Comparison of ENCODE assay signal across 11 cellular contexts in the genomic region with DNA sequence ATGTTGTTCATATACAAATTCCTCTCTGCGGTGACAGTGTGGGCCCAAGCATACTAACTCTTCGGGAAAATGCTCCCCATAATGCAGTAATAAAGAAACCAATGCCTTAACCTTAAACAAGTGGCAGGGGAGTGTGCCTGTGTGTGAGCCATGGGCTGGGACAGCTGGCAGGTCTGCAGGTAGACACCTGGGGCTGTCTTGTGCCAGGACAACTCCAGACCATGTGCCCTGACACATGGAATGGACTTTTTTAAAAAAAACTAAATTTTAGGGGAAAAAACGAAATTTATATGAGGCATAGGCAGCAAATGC.
DNase-seq lines count a peak whose midpoint lies in the region; ATAC-seq and TF ChIP-seq lines count a peak whose summit lies in the region.
"Had no signal": no experiment of that assay in that cellular context is flagged by ENCODE, and none has a peak within 500 bp of the region (broad histone marks: within the 10 kb centered on the region; RNA-seq: fewer than 3 reads in every experiment).

No MANE protein-coding gene starts in this region.

- H3K14ac ChIP-seq in mesenchymal stem cell (ENCODE audit: low read length in 2 of 2) = no peak overlapping the region

- H3K9me3 Mint-ChIP-seq in activated naive CD4-positive, alpha-beta T cell treated with anti-CD3 and anti-CD28 coated beads, Interleukin-2, amount 50 U/mL, for 24 hours = no peaks in the 10 kb centered on the region
- H3K9me3 Mint-ChIP-seq in activated naive CD4-positive, alpha-beta T cell treated with anti-CD3 and anti-CD28 coated beads, Interleukin-2, amount 50 U/mL, for 72 hours = no peaks in the 10 kb centered on the region

- H3K4me1 ChIP-seq in mesenchymal stem cell (ENCODE audit: control insufficient read depth, insufficient read depth, low read depth, low read length) = peaks cover 11% of the 10 kb centered on the region
- peaks cover 0 to 87% (median 55%) of the 10 kb centered on the region in 4 donors for H3K4me1 ChIP-seq in tibial artery

- no peak for ATAC-seq in activated naive CD4-positive, alpha-beta T cell treated with anti-CD3 and anti-CD28 coated beads, Interleukin-2, amount 50 U/mL, for 72 hours
- ATAC-seq in HG03457 (IDR thresholded peaks at IDR 0.05; ENCODE audit: unreplicated experiment) = no peak

- no peak overlapping the region for H4K8ac ChIP-seq in mesenchymal stem cell (ENCODE audit: low read length)

- no peak overlapping the region for H2BK15ac ChIP-seq in mesenchymal stem cell (ENCODE audit: low read depth, poor library complexity, severe bottlenecking)

- no peak for TF ChIP-seq CTCF in tibial artery (IDR thresholded peaks at IDR 0.05)
- TF ChIP-seq CTCF in GM10266 (IDR thresholded peaks at IDR 0.05; ENCODE audit: control insufficient read depth, insufficient read depth, low read depth, missing control alignments) = no peak

- H3K18ac ChIP-seq in mesenchymal stem cell (ENCODE audit: low read depth in 1 of 2, low read length in 2 of 2) = no peak overlapping the region

- H3K4ac ChIP-seq in mesenchymal stem cell (ENCODE audit: low read depth in 1 of 2, low read length in 2 of 2) = no peak overlapping the region

- H3K4me2 ChIP-seq in mesenchymal stem cell (ENCODE audit: low read length, poor library complexity, severe bottlenecking) = peak overlapping the region; percentile 41

- no peak for DNase-seq in activated naive CD4-positive, alpha-beta T cell treated with anti-CD3 and anti-CD28 coated beads, Interleukin-2, amount 50 U/mL, for 16 hours
- DNase-seq in activated naive CD4-positive, alpha-beta T cell treated with anti-CD3 and anti-CD28 coated beads, Interleukin-2, amount 50 U/mL, for 72 hours (ENCODE audit: low spot score in 2 of 2) = no peak
- DNase-seq in mesenchymal stem cell = no peak
- no peak for DNase-seq in tibial artery
- DNase-seq in NCI-H1105 treated with DMSO at 0.1 percent for 48 hours (lab: John Stamatoyannopoulos, UW) = no peak
- no peak for DNase-seq in GM10266 (ENCODE audit: extremely low spot score)
- DNase-seq: brain microvascular endothelial cell; C1 segment of cervical spinal cord; NK-92 treated with Interleukin-12 subunit alpha and Interleukin-12 subunit beta, amount 100 ng/mL, for 24 hours had no signal

- H4K91ac ChIP-seq in mesenchymal stem cell (ENCODE audit: low read length) = no peak overlapping the region

- peak overlapping the region; percentile 90 for H3K27ac ChIP-seq in mesenchymal stem cell (ENCODE audit: low read length, poor library complexity, severe bottlenecking)
- H3K27ac ChIP-seq in tibial artery = peak overlapping the region; percentile 96 to 98

- H3K79me1 ChIP-seq in mesenchymal stem cell (replicated peaks; ENCODE audit: low read length, poor library complexity, severe bottlenecking) = no peaks in the 10 kb centered on the region

- H2AK5ac ChIP-seq in mesenchymal stem cell (ENCODE audit: low read length, severe bottlenecking) = peak overlapping the region; percentile 4

- H3K9ac ChIP-seq in mesenchymal stem cell (ENCODE audit: low read length) = peak overlapping the region; percentile 99

- H2AFZ ChIP-seq in mesenchymal stem cell (ENCODE audit: low read depth, low read length) = no peak overlapping the region

- peaks cover 70% of the 10 kb centered on the region for H3K4me1 Mint-ChIP-seq in activated naive CD4-positive, alpha-beta T cell treated with anti-CD3 and anti-CD28 coated beads, Interleukin-2, amount 50 U/mL, for 24 hours

- intact Hi-C loops in tibial artery (cut with DNase I; ENCODE audit: low total_unique reads) = no loop called here

- H3K4me3 ChIP-seq in mesenchymal stem cell (ENCODE audit: insufficient read depth in 1 of 2, low read depth in 1 of 2, low read length in 2 of 2) (peak overlapping the region in 1 of 2 experiments; percentile 93), tibial artery (peak overlapping the region in 1 of 2 donors; percentile 90)

- peak overlapping the region; percentile 97 for H3K4me3 Mint-ChIP-seq in activated naive CD4-positive, alpha-beta T cell treated with anti-CD3 and anti-CD28 coated beads, Interleukin-2, amount 50 U/mL, for 24 hours

- H3K36me3 ChIP-seq in mesenchymal stem cell (ENCODE audit: control insufficient read depth in 1 of 2, insufficient read depth in 2 of 2, low read depth in 1 of 2, low read length in 2 of 2) = peaks cover 7 to 29% of the 10 kb centered on the region in 2 experiments
- H3K36me3 ChIP-seq in tibial artery = peaks cover 0 to 6% (median 6%) of the 10 kb centered on the region in 3 donors

- peak overlapping the region; percentile 98 for H3K27ac Mint-ChIP-seq in activated naive CD4-positive, alpha-beta T cell treated with anti-CD3 and anti-CD28 coated beads, Interleukin-2, amount 50 U/mL, for 24 hours
- H3K27ac Mint-ChIP-seq in activated naive CD4-positive, alpha-beta T cell treated with anti-CD3 and anti-CD28 coated beads, Interleukin-2, amount 50 U/mL, for 72 hours = peak overlapping the region; percentile 87 to 97

- no peak overlapping the region for H2BK12ac ChIP-seq in mesenchymal stem cell (ENCODE audit: low read length in 2 of 2)

- no peak overlapping the region for H2BK120ac ChIP-seq in mesenchymal stem cell (ENCODE audit: low read depth, low read length)

- H3K27me3 ChIP-seq in mesenchymal stem cell (ENCODE audit: control insufficient read depth in 1 of 2, insufficient read depth in 1 of 2, low read length in 2 of 2) (no peaks in the 10 kb centered on the region), tibial artery (no peaks in the 10 kb centered on the region)
- H3K27me3 ChIP-seq: brain microvascular endothelial cell had no signal

- H3K27me3 Mint-ChIP-seq in activated naive CD4-positive, alpha-beta T cell treated with anti-CD3 and anti-CD28 coated beads, Interleukin-2, amount 50 U/mL, for 24 hours = no peaks in the 10 kb centered on the region

- H2BK5ac ChIP-seq in mesenchymal stem cell (ENCODE audit: low read depth, low read length, poor library complexity, severe bottlenecking) = no peak overlapping the region

- peak overlapping the region in 1 of 2 experiments; percentile 42 for H3K23ac ChIP-seq in mesenchymal stem cell (ENCODE audit: low read length in 2 of 2)

- H3K36me3 Mint-ChIP-seq in activated naive CD4-positive, alpha-beta T cell treated with anti-CD3 and anti-CD28 coated beads, Interleukin-2, amount 50 U/mL, for 24 hours = peaks cover 37% of the 10 kb centered on the region
- peaks cover 84 to 96% of the 10 kb centered on the region in 2 donors for H3K36me3 Mint-ChIP-seq in activated naive CD4-positive, alpha-beta T cell treated with anti-CD3 and anti-CD28 coated beads, Interleukin-2, amount 50 U/mL, for 72 hours

- WGBS in mesenchymal stem cell = 100% methylated on average over 2 of the region's 3 CpGs

- H3K9me3 ChIP-seq in mesenchymal stem cell (ENCODE audit: control insufficient read depth, low read length) = no peaks in the 10 kb centered on the region
- no peaks in the 10 kb centered on the region for H3K9me3 ChIP-seq in tibial artery
